8 cellular contexts compared by ENCODE assay signal in the genomic region with DNA sequence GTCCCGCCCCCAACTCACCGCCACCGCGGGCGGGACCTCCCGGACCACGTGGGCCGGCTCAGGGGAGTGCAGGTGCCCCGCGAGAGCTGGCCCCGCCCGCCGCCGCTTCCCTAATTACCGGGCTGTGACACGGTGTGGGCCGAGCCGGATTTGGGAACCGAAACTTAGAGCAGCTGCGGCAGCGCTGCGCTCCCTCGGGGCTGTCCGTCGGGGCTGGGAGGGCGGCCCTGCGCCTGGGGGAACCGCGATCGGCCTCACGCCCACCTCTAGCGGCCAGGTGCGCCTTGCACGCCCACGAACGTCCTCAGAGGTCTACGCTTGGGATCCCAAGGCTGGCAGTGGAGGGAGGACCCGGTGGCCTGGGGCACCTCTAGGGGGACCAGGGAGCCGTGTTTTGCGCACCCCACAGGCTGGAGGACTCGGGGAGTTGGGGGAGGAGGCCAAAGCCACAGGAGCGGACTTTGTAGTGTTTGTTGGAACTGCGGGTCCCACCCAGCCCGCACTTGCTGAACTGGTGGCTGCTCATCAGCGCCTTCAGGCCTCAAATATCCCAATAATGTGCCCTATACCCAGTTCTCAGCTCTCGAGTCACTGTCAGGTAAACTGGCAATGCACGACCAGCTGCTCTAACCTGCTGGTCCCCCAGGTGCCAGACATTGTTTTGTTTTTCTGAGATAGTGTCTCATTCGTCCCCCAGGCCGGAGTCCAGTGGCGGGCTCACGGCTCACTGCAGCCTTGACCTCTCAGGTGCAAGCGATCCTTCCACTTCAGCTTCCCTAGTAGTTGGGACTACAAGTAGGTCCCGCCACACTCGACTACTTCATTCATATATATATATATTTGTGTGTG. TPM values are rescaled to one million over a fixed set of nuclear protein-coding genes. Genes with fewer than 3 reads are reported as not detected.
DNase-seq lines count a peak whose midpoint lies in the region; ATAC-seq, FAIRE-seq and TF ChIP-seq lines count a peak whose summit lies in the region.

No MANE protein-coding gene starts in this region.

- no peaks in the 10 kb centered on the region for H3K27me3 Mint-ChIP-seq in CD8-positive, alpha-beta T cell (ENCODE audit: low read depth)
- no peaks in the 10 kb centered on the region for H3K27me3 Mint-ChIP-seq in activated T-helper 1 cell treated with anti-CD3 and anti-CD28 coated beads, Interleukin-12 subunit alpha, Interleukin-12 subunit beta, Interleukin-2, Interleukin-4 antibody, amounts not matched to agents 30 ng/mL and 10 ng/mL and 1 ng/mL, durations not matched to agents 14 hours and 24 hours and 36 hours (ENCODE audit: insufficient read depth)

- no peaks in the 10 kb centered on the region for H3K9me2 ChIP-seq in OCI-LY7 (ENCODE audit: insufficient read depth, low read length)

- peak; percentile 54 for ATAC-seq in CD8-positive, alpha-beta T cell
- ATAC-seq in HG03439 (IDR thresholded peaks at IDR 0.05; ENCODE audit: unreplicated experiment) (peak; percentile 68), gastroesophageal sphincter (peak; percentile 28)

- POLR2A ChIA-PET in CD8-positive, alpha-beta T cell (lab: Charles Lee) = interaction anchor here (0.6 kb wide), 1 partner anchor 113 kb away, joined by 3 read pairs; no protein-coding TSS in a partner anchor
- POLR2A ChIA-PET in OCI-LY7 (lab: Charles Lee) = interaction anchor here (1.0 to 1.7 kb wide), 5 partner anchors 16 to 130 kb away, joined by 3 to 8 read pairs (median 4); no protein-coding TSS in a partner anchor

- TF ChIP-seq POLR2A in gastroesophageal sphincter (IDR thresholded peaks at IDR 0.05) (no peak), transverse colon (IDR thresholded peaks at IDR 0.05) (peak; percentile 80)

- H3K36me3 ChIP-seq in CD8-positive, alpha-beta T cell (ENCODE audit: insufficient read depth, low read length) = no peaks in the 10 kb centered on the region
- peaks cover 26% of the 10 kb centered on the region for H3K36me3 ChIP-seq in OCI-LY7 (ENCODE audit: insufficient read depth, low read length)
- H3K36me3 ChIP-seq in gastroesophageal sphincter = peaks cover 0 to 5% of the 10 kb centered on the region in 2 donors
- H3K36me3 ChIP-seq in parathyroid adenoma (ENCODE audit: control insufficient read depth, insufficient read depth, low read length) = no peaks in the 10 kb centered on the region
- no peaks in the 10 kb centered on the region for H3K36me3 ChIP-seq in transverse colon

- no TSS peak for BruUV-seq in OCI-LY7 (replicated peaks; lab: Mats Ljungman, UMichigan)

- no peaks in the 10 kb centered on the region for H3K27me3 ChIP-seq in CD8-positive, alpha-beta T cell (ENCODE audit: insufficient read depth, low read length)
- no peaks in the 10 kb centered on the region for H3K27me3 ChIP-seq in gastroesophageal sphincter
- no peaks in the 10 kb centered on the region for H3K27me3 ChIP-seq in parathyroid adenoma (ENCODE audit: control insufficient read depth, insufficient read depth, low read length)
- H3K27me3 ChIP-seq in transverse colon = no peaks in the 10 kb centered on the region

- H2AFZ ChIP-seq in OCI-LY7 (ENCODE audit: low read length) (no peak overlapping the region), parathyroid adenoma (peak overlapping the region; percentile 85)

- H3K9me3 ChIP-seq in CD8-positive, alpha-beta T cell (ENCODE audit: low read length) = no peaks in the 10 kb centered on the region
- H3K9me3 ChIP-seq in OCI-LY7 (ENCODE audit: low read length) (no peaks in the 10 kb centered on the region), gastroesophageal sphincter (no peaks in the 10 kb centered on the region), parathyroid adenoma (ENCODE audit: control insufficient read depth, low read length) (no peaks in the 10 kb centered on the region), transverse colon (no peaks in the 10 kb centered on the region)

- CTCF ChIA-PET in CD8-positive, alpha-beta T cell (lab: Charles Lee) = interaction anchor here (1.0 to 2.7 kb wide), 3 partner anchors 9 to 128 kb away, joined by 3 to 24 read pairs (median 5); no protein-coding TSS in a partner anchor
- CTCF ChIA-PET in OCI-LY7 (lab: Charles Lee; ENCODE audit: unreplicated experiment) = interaction anchor here (0.5 to 1.3 kb wide), 6 partner anchors 10 to 148 kb away, joined by 3 to 5 read pairs (median 3); no protein-coding TSS in a partner anchor

- peaks cover 4% of the 10 kb centered on the region for H3K36me3 Mint-ChIP-seq in CD8-positive, alpha-beta T cell
- H3K36me3 Mint-ChIP-seq in activated T-helper 1 cell treated with anti-CD3 and anti-CD28 coated beads, Interleukin-12 subunit alpha, Interleukin-12 subunit beta, Interleukin-2, Interleukin-4 antibody, amounts not matched to agents 30 ng/mL and 10 ng/mL and 1 ng/mL, durations not matched to agents 14 hours and 24 hours and 36 hours (ENCODE audit: low read depth) = peaks cover 12% of the 10 kb centered on the region

- TF ChIP-seq EP300 in gastroesophageal sphincter (IDR thresholded peaks at IDR 0.05) (no peak), transverse colon (IDR thresholded peaks at IDR 0.05; ENCODE audit: low read depth) (no peak)

- DNase-seq in CD8-positive, alpha-beta T cell = peak; percentile 47 to 80 (median 70)
- peak; percentile 93 for DNase-seq in GM19239 (ENCODE audit: insufficient read length, low spot score)
- DNase-seq in OCI-LY7 (ENCODE audit: low spot score) = peak; percentile 99
- peak; percentile 81 for DNase-seq in activated T-helper 1 cell treated with anti-CD3 and anti-CD28 coated beads, Interleukin-12 subunit alpha, Interleukin-12 subunit beta, Interleukin-2, Interleukin-4 antibody, amounts not matched to agents 30 ng/mL and 10 ng/mL and 1 ng/mL, durations not matched to agents 14 hours and 24 hours and 36 hours (ENCODE audit: low spot score)
- DNase-seq in transverse colon = peak; percentile 95

- peaks cover 41% of the 10 kb centered on the region for H3K79me2 ChIP-seq in OCI-LY7 (ENCODE audit: insufficient read depth, low read depth, low read length)
- H3K79me2 ChIP-seq in parathyroid adenoma = peaks cover 10% of the 10 kb centered on the region

- H3K4me1 Mint-ChIP-seq in CD8-positive, alpha-beta T cell (ENCODE audit: low read depth) = peaks cover 64% of the 10 kb centered on the region
- peaks cover 56% of the 10 kb centered on the region for H3K4me1 Mint-ChIP-seq in activated T-helper 1 cell treated with anti-CD3 and anti-CD28 coated beads, Interleukin-12 subunit alpha, Interleukin-12 subunit beta, Interleukin-2, Interleukin-4 antibody, amounts not matched to agents 30 ng/mL and 10 ng/mL and 1 ng/mL, durations not matched to agents 14 hours and 24 hours and 36 hours (ENCODE audit: low read depth)

- H3K4me3 Mint-ChIP-seq in CD8-positive, alpha-beta T cell = peak overlapping the region; percentile 84
- H3K4me3 Mint-ChIP-seq in activated T-helper 1 cell treated with anti-CD3 and anti-CD28 coated beads, Interleukin-12 subunit alpha, Interleukin-12 subunit beta, Interleukin-2, Interleukin-4 antibody, amounts not matched to agents 30 ng/mL and 10 ng/mL and 1 ng/mL, durations not matched to agents 14 hours and 24 hours and 36 hours = peak overlapping the region; percentile 78

- TF ChIP-seq CTCF in CD8-positive, alpha-beta T cell (IDR thresholded peaks at IDR 0.05) = peak; percentile 31
- peak; percentile 74 for TF ChIP-seq CTCF in OCI-LY7 (conservative IDR thresholded peaks at IDR 0.05; ENCODE audit: low read length)
- peak in 2 of 4 experiments; percentile 9 to 10 for TF ChIP-seq CTCF in gastroesophageal sphincter (IDR thresholded peaks at IDR 0.05)
- peak; percentile 7 for TF ChIP-seq CTCF in parathyroid adenoma (IDR thresholded peaks at IDR 0.05)
- TF ChIP-seq CTCF in transverse colon (IDR thresholded peaks at IDR 0.05) = peak in 4 of 5 experiments; percentile 13 to 60 (median 26)

- intact Hi-C loops in CD8-positive, alpha-beta T cell (cut with DNase I, micrococcal nuclease) = loop anchor here (1.0 to 10.0 kb wide), 3 partner anchors 112 to 616 kb away; partner anchors contain the start of genes GNB1 (in 2 of the 2), MORN1 (in 1 of the 2) and RER1 (in 1 of the 2)
- intact Hi-C loops in OCI-LY7 (cut with micrococcal nuclease; ENCODE audit: unreplicated experiment) = loop anchor here (1.0 to 2.0 kb wide), 4 partner anchors 54 to 127 kb away; no protein-coding TSS in a partner anchor
- intact Hi-C loops in activated T-helper 1 cell treated with anti-CD3 and anti-CD28 coated beads, Interleukin-12 subunit alpha, Interleukin-12 subunit beta, Interleukin-2, Interleukin-4 antibody, amounts not matched to agents 30 ng/mL and 10 ng/mL and 1 ng/mL, durations not matched to agents 14 hours and 24 hours and 36 hours (cut with micrococcal nuclease) = loop anchor here (2.0 to 5.0 kb wide), 2 partner anchors 43 to 54 kb away; partner anchors contain the start of gene CDK11A
- intact Hi-C loops in transverse colon (cut with DNase I; ENCODE audit: low total_unique reads) = no loop called here

- peak overlapping the region; percentile 57 for H3K4me3 ChIP-seq in CD8-positive, alpha-beta T cell (ENCODE audit: low read depth, low read length)
- peak overlapping the region; percentile 97 for H3K4me3 ChIP-seq in OCI-LY7 (ENCODE audit: low read depth, low read length, poor library complexity, severe bottlenecking)
- peak overlapping the region; percentile 53 to 90 for H3K4me3 ChIP-seq in gastroesophageal sphincter
- peak overlapping the region; percentile 60 for H3K4me3 ChIP-seq in parathyroid adenoma (ENCODE audit: low read depth, low read length)
- H3K4me3 ChIP-seq in transverse colon = peak overlapping the region; percentile 48 to 97 (median 64)

- 33 to 48% methylated on average over 4 to 9 of the region's 54 CpGs for WGBS in gastroesophageal sphincter (ENCODE audit: low coverage in 1 of 2), 2 donors
- 33% methylated on average over 19 of the region's 54 CpGs; no CpG with 5 or more reads in 1 of the 2 donors for WGBS in transverse colon (ENCODE audit: low coverage in 1 of 2), 2 donors

- H3K9me3 Mint-ChIP-seq in CD8-positive, alpha-beta T cell = no peaks in the 10 kb centered on the region
- H3K9me3 Mint-ChIP-seq in activated T-helper 1 cell treated with anti-CD3 and anti-CD28 coated beads, Interleukin-12 subunit alpha, Interleukin-12 subunit beta, Interleukin-2, Interleukin-4 antibody, amounts not matched to agents 30 ng/mL and 10 ng/mL and 1 ng/mL, durations not matched to agents 14 hours and 24 hours and 36 hours = no peaks in the 10 kb centered on the region

- FAIRE-seq in GM19239 (lab: Jason Lieb, UNC) = peak; percentile 95

- H3K4me1 ChIP-seq in CD8-positive, alpha-beta T cell (ENCODE audit: insufficient read depth, low read length) = peaks cover 71% of the 10 kb centered on the region
- H3K4me1 ChIP-seq in OCI-LY7 (ENCODE audit: insufficient read depth, low read length, poor library complexity, severe bottlenecking) = peaks cover 78% of the 10 kb centered on the region
- H3K4me1 ChIP-seq in gastroesophageal sphincter = peaks cover 7 to 90% (median 54%) of the 10 kb centered on the region in 3 donors
- H3K4me1 ChIP-seq in parathyroid adenoma = peaks cover 3% of the 10 kb centered on the region
- H3K4me1 ChIP-seq in transverse colon = peaks cover 62 to 87% (median 83%) of the 10 kb centered on the region in 4 donors

- H3K9ac ChIP-seq in parathyroid adenoma = no peak overlapping the region

- H3K27ac Mint-ChIP-seq in CD8-positive, alpha-beta T cell = peak overlapping the region; percentile 93
- H3K27ac Mint-ChIP-seq in activated T-helper 1 cell treated with anti-CD3 and anti-CD28 coated beads, Interleukin-12 subunit alpha, Interleukin-12 subunit beta, Interleukin-2, Interleukin-4 antibody, amounts not matched to agents 30 ng/mL and 10 ng/mL and 1 ng/mL, durations not matched to agents 14 hours and 24 hours and 36 hours = peak overlapping the region; percentile 87

- in situ Hi-C loops in transverse colon (cut with MboI; ENCODE audit: low pct_ligation_motif_present in 1 of 4, low pct_unique_long_range_greater_than_20kb in 1 of 4, low sequenced_read_pairs in 3 of 4) = no loop called here

- peak overlapping the region; percentile 56 for H3K27ac ChIP-seq in CD8-positive, alpha-beta T cell (ENCODE audit: low read depth, low read length)
- H3K27ac ChIP-seq in OCI-LY7 (ENCODE audit: low read depth, low read length, poor library complexity, severe bottlenecking) (peak overlapping the region; percentile 96), gastroesophageal sphincter (peak overlapping the region; percentile 13 to 98 (median 96)), parathyroid adenoma (peak overlapping the region; percentile 36), transverse colon (peak overlapping the region; percentile 91 to 97 (median 96))

- H4K20me1 ChIP-seq in OCI-LY7 (ENCODE audit: insufficient read depth, low read length) = peaks cover 8% of the 10 kb centered on the region

- H3K4me2 ChIP-seq in OCI-LY7 (ENCODE audit: low read length) (peak overlapping the region; percentile 92), parathyroid adenoma (ENCODE audit: low read length) (peak overlapping the region; percentile 92)

RNA-seq across cellular contexts. Expression of gene NADK, which starts 0.8 kb away (rescaled TPM):
- 10 to 100 TPM; 15.4 to 16.7 TPM for total RNA-seq in CD8-positive, alpha-beta T cell
- 144 and 156 TPM in 2 replicates for total RNA-seq in OCI-LY7 (2014; rRNA removed; shearing (Covaris generic))
- total RNA-seq in OCI-LY7 (2022) (173 and 184 TPM in 2 replicates), gastroesophageal sphincter (10 to 100 TPM; 69.8 to 82.5 (median 73.8) TPM), transverse colon (100 to 1,000 TPM; 129 to 191 (median 152) TPM)
- total RNA-seq in activated T-helper 1 cell treated with anti-CD3 and anti-CD28 coated beads, Interleukin-12 subunit alpha, Interleukin-12 subunit beta, Interleukin-2, Interleukin-4 antibody, amounts not matched to agents 30 ng/mL and 10 ng/mL and 1 ng/mL, durations not matched to agents 14 hours and 24 hours and 36 hours = 95.5 and 96.8 TPM in 2 replicates

RNA-seq across cellular contexts. Expression of gene CDK11A, which starts 54.9 kb away (rescaled TPM):
- 100 to 1,000 TPM; 252 to 280 TPM for total RNA-seq in CD8-positive, alpha-beta T cell
- total RNA-seq in OCI-LY7 (2014; rRNA removed; shearing (Covaris generic)) = 50.9 and 66.1 TPM in 2 replicates
- total RNA-seq in OCI-LY7 (2022) = 90.5 and 92.1 TPM in 2 replicates
- total RNA-seq in activated T-helper 1 cell treated with anti-CD3 and anti-CD28 coated beads, Interleukin-12 subunit alpha, Interleukin-12 subunit beta, Interleukin-2, Interleukin-4 antibody, amounts not matched to agents 30 ng/mL and 10 ng/mL and 1 ng/mL, durations not matched to agents 14 hours and 24 hours and 36 hours = 74.4 and 81.7 TPM in 2 replicates
- total RNA-seq in gastroesophageal sphincter = 10 to 100 TPM; 10.8 to 53.4 (median 23.8) TPM
- 100 to 1,000 TPM in 2 of 4 donors, 10 to 100 TPM in 2; 52.9 to 250 (median 161) TPM for total RNA-seq in transverse colon

Comparison
In these comparisons a context has a peak if more than half of its experiments do, and no peak if none do; other contexts are left out.
1. Peak in every context shown above with its lines: DNase-seq, ATAC-seq, H3K4me3 ChIP-seq and H3K27ac ChIP-seq.
2. H3K27ac ChIP-seq: peak in every context shown above with its lines; median percentile 96 in transverse colon; 96 in OCI-LY7; 96 in gastroesophageal sphincter; 56 in CD8-positive, alpha-beta T cell; 36 in parathyroid adenoma.